30 cellular contexts compared by ENCODE assay signal in the genomic region with DNA sequence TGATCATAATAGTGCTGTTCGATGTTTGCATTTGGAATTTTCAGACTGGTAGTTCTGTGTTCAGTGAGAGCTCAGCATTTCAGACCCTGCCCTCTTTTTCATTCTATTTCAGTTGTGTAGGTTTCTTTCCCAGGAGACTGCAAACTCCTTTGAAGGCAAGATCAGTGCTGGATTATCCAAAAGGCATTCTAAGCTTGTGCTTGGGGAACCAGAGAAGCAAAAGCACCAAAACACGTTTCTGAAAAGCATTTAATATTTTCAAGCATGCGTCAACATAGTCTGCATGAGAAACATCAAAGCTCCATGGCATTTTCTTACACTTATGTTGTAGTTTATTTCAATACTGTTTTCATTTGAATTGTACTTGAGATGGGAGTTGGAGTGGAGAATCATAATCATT.
"Had no signal": no experiment of that assay in that cellular context is flagged by ENCODE, and none has a peak within 500 bp of the region (broad histone marks: within the 10 kb centered on the region; RNA-seq: fewer than 3 reads in every experiment).

No MANE protein-coding gene starts in this region.

- H3K27me3 ChIP-seq: body of pancreas, esophagus muscularis mucosa, foreskin keratinocyte, gastrocnemius medialis had no signal

- DNase-seq: activated CD4-positive, alpha-beta memory T cell treated with anti-CD3 and anti-CD28 coated beads, Interleukin-2, amount 10 ng/mL, durations not matched to agents 7 days and 5 days; activated CD4-positive, alpha-beta T cell treated with anti-CD3 and anti-CD28 coated beads for 1 hour; activated CD4-positive, alpha-beta T cell treated with anti-CD3 and anti-CD28 coated beads for 4 hours; activated CD4-positive, alpha-beta T cell treated with anti-CD3 and anti-CD28 coated beads, Interleukin-2, amount 10 ng/mL, durations not matched to agents 7 days and 5 days; activated CD4-positive, alpha-beta T cell treated with anti-CD3 and anti-CD28 coated beads, Interleukin-2, amount 50 U/mL, for 4 hours; activated CD8-positive, alpha-beta memory T cell treated with anti-CD3 and anti-CD28 coated beads, Interleukin-2, amount 50 U/mL, for 48 hours; activated gamma-delta T cell treated with Interleukin-2 at 50 U/mL for 16 hours; activated naive CD4-positive, alpha-beta T cell treated with anti-CD3 and anti-CD28 coated beads, Interleukin-2, amount 50 U/mL, for 16 hours; activated naive CD4-positive, alpha-beta T cell treated with Interleukin-2 at 50 U/mL for 16 hours; activated T-cell treated with anti-CD3 and anti-CD28 coated beads for 4 hours; activated T-cell treated with anti-CD3 and anti-CD28 coated beads, Interleukin-2, amount 50 U/mL, for 24 hours; activated T-cell treated with anti-CD3 and anti-CD28 coated beads, Interleukin-2, amount 50 U/mL, for 72 hours; amniotic stem cell; anterior cingulate cortex; body of pancreas; caudate nucleus; cortex of kidney; dermis blood vessel endothelial cell; effector CD4-positive, alpha-beta T cell; effector memory CD8-positive, alpha-beta T cell; erythroblast; foreskin keratinocyte; gastrocnemius medialis; glutamatergic neuron; T-helper 1 cell; T-helper 17 cell; T1000; WERI-Rb-1 had no signal

- H3K4me3 ChIP-seq: body of pancreas, esophagus muscularis mucosa, gastrocnemius medialis had no signal

- H3K27ac ChIP-seq: body of pancreas, esophagus muscularis mucosa, foreskin keratinocyte, gastrocnemius medialis, WERI-Rb-1 had no signal

- FAIRE-seq: colon had no signal

- H3K9me3 ChIP-seq: body of pancreas, esophagus muscularis mucosa, gastrocnemius medialis had no signal

- H3K4me1 ChIP-seq: body of pancreas, gastrocnemius medialis had no signal

- ATAC-seq: activated T-cell treated with anti-CD3 and anti-CD28 coated beads, Interleukin-2, amount 50 U/mL, for 72 hours; body of pancreas; effector memory CD8-positive, alpha-beta T cell; foreskin keratinocyte; gastrocnemius medialis; T-helper 17 cell had no signal
